Comparison of ENCODE assay signal across 1 cellular context in genomic region chr1:159211331-159212136, GRCh38.
A peak's percentile ranks its signal among the peaks of the same experiment; 100 is the strongest.
TF ChIP-seq lines count a peak whose summit lies in the region.

No MANE protein-coding gene starts in this region.

TF ChIP-seq in H1, 55 proteins besides CTCF, POLR2A, EP300 and RAD21 (continued from another document):
- TF ChIP-seq RFX5 (IDR thresholded peaks at IDR 0.05; ENCODE audit: borderline replicate concordance, low read depth, low read length) (no peak), TEAD4 (IDR thresholded peaks at IDR 0.05; ENCODE audit: low read depth, low read length) (no peak), CEBPB (IDR thresholded peaks at IDR 0.05; ENCODE audit: low read depth, low read length) (peak; percentile 70; the same call in 1 of the 2 replicates), SP2 (IDR thresholded peaks at IDR 0.05; ENCODE audit: low read length) (no peak), SAP30 (IDR thresholded peaks at IDR 0.05; ENCODE audit: insufficient read depth, insufficient replicate concordance, low read length) (no peak)
- TF ChIP-seq, protein P1, sequence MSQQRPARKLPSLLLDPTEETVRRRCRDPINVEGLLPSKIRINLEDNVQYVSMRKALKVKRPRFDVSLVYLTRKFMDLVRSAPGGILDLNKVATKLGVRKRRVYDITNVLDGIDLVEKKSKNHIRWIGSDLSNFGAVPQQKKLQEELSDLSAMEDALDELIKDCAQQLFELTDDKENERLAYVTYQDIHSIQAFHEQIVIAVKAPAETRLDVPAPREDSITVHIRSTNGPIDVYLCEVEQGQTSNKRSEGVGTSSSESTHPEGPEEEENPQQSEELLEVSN (IDR thresholded peaks at IDR 0.05): no peak
